17 cellular contexts compared by ENCODE assay signal in genomic region chr1:97623220-97623619, GRCh38.
DNase-seq lines count a peak whose midpoint lies in the region; ATAC-seq and TF ChIP-seq lines count a peak whose summit lies in the region.
"Had no signal": no experiment of that assay in that cellular context is flagged by ENCODE, and none has a peak within 500 bp of the region (broad histone marks: within the 10 kb centered on the region; RNA-seq: fewer than 3 reads in every experiment).

No MANE protein-coding gene starts in this region.

- H3K9me3 ChIP-seq in heart left ventricle (peaks cover 0 to 7% (median 0%) of the 10 kb centered on the region in 12 donors), PC-3 (ENCODE audit: low read length) (no peaks in the 10 kb centered on the region), right atrium auricular region (no peaks in the 10 kb centered on the region), spleen (peaks cover 0 to 5% (median 0%) of the 10 kb centered on the region in 8 donors)
- H3K9me3 ChIP-seq: SJCRH30 had no signal

- TF ChIP-seq POLR2A in heart left ventricle (IDR thresholded peaks at IDR 0.05) (no peak), spleen (IDR thresholded peaks at IDR 0.05) (no peak)

- TF ChIP-seq CTCF in heart left ventricle (IDR thresholded peaks at IDR 0.05) = no peak
- no peak for TF ChIP-seq CTCF in PC-3 (conservative IDR thresholded peaks at IDR 0.05; ENCODE audit: low read depth, low read length)
- TF ChIP-seq CTCF in right atrium auricular region (IDR thresholded peaks at IDR 0.05) = no peak
- no peak for TF ChIP-seq CTCF in spleen (IDR thresholded peaks at IDR 0.05 in 8 of 11, conservative IDR thresholded peaks at IDR 0.05 in 3 of 11)

- POLR2A ChIA-PET in PC-3 (lab: Charles Lee; ENCODE audit: unreplicated experiment) = no interaction called here

- no peaks in the 10 kb centered on the region for H3F3A ChIP-seq in PC-3 (ENCODE audit: low read length, unreplicated experiment)

- H3K27ac ChIP-seq in heart left ventricle (peak overlapping the region in 10 of 12 donors; percentile 9 to 66 (median 49)), PC-3 (ENCODE audit: low read length) (peak overlapping the region; percentile 64), right atrium auricular region (peak overlapping the region; percentile 30 to 47), spleen (peak overlapping the region in 5 of 8 donors; percentile 28 to 68 (median 52))
- H3K27ac ChIP-seq: SJCRH30 had no signal

- H3K79me2 ChIP-seq in PC-3 (ENCODE audit: low read length) = no peaks in the 10 kb centered on the region

- no peak for ATAC-seq in heart left ventricle
- ATAC-seq in left cardiac atrium = no peak
- peak; percentile 64 for ATAC-seq in PC-3
- ATAC-seq in HG02759 (IDR thresholded peaks at IDR 0.05; ENCODE audit: unreplicated experiment) = no peak
- ATAC-seq: K562 had no signal

- intact Hi-C loops in heart left ventricle (cut with DNase I) (no loop called here), left cardiac atrium (cut with DNase I) (no loop called here), PC-3 (cut with micrococcal nuclease) (no loop called here), spleen (cut with DNase I; ENCODE audit: low total_unique reads) (no loop called here)

- H3K27me3 ChIP-seq in heart left ventricle = no peaks in the 10 kb centered on the region
- no peaks in the 10 kb centered on the region for H3K27me3 ChIP-seq in PC-3 (ENCODE audit: low read length)
- no peaks in the 10 kb centered on the region for H3K27me3 ChIP-seq in right atrium auricular region
- no peaks in the 10 kb centered on the region for H3K27me3 ChIP-seq in spleen (replicated peaks in 1 of 7)
- H3K27me3 ChIP-seq: SJCRH30 had no signal

- no peak overlapping the region for H2AFZ ChIP-seq in PC-3 (ENCODE audit: low read length)

- no peak overlapping the region; the same call in 1 of the 2 replicates for H3K9ac ChIP-seq in PC-3 (ENCODE audit: low read length)

- H3K4me3 ChIP-seq in heart left ventricle (no peak overlapping the region), PC-3 (ENCODE audit: low read length) (no peak overlapping the region), right atrium auricular region (no peak overlapping the region), spleen (no peak overlapping the region)
- H3K4me3 ChIP-seq: K562, SJCRH30 had no signal

- no peaks in the 10 kb centered on the region for H4K20me1 ChIP-seq in PC-3 (ENCODE audit: low read length)

- H3K36me3 ChIP-seq in heart left ventricle (no peaks in the 10 kb centered on the region), PC-3 (ENCODE audit: low read depth, low read length) (no peaks in the 10 kb centered on the region), right atrium auricular region (no peaks in the 10 kb centered on the region), spleen (no peaks in the 10 kb centered on the region)
- H3K36me3 ChIP-seq: SJCRH30 had no signal

- CTCF ChIA-PET in PC-3 (lab: Charles Lee) = interaction anchor here (0.6 kb wide), 1 partner anchor 1126 kb away, joined by 3 read pairs; no protein-coding TSS in a partner anchor

- H3K9me2 ChIP-seq in PC-3 (replicated peaks; ENCODE audit: low read length) = no peaks in the 10 kb centered on the region

- no peak overlapping the region for H3K4me2 ChIP-seq in PC-3 (ENCODE audit: low read length)

- BruUV-seq in PC-3 (replicated peaks; lab: Mats Ljungman, UMichigan) = no TSS peak

- H3K4me1 ChIP-seq in heart left ventricle (peaks cover 0 to 17% (median 4%) of the 10 kb centered on the region in 12 donors), PC-3 (ENCODE audit: insufficient read depth, low read length) (peaks cover 18% of the 10 kb centered on the region), right atrium auricular region (no peaks in the 10 kb centered on the region), spleen (peaks cover 0 to 8% (median 0%) of the 10 kb centered on the region in 6 donors)
- H3K4me1 ChIP-seq: SJCRH30 had no signal

- DNase-seq in heart left ventricle = no peak
- DNase-seq in left cardiac atrium = no peak
- no peak for DNase-seq in PC-3
- DNase-seq in right atrium auricular region (ENCODE audit: low spot score) = no peak
- DNase-seq in spleen = no peak
- no peak for DNase-seq in D341Med (ENCODE audit: low spot score)
- no peak for DNase-seq in NK-92 (lab: John Stamatoyannopoulos, UW; ENCODE audit: unreplicated experiment)
- DNase-seq: 8988T, DMS79 treated with DMSO at 0.1 percent for 48 hours, NCI-H187, NCI-H226, NCI-H524, NCI-H82, RPMI8226, SJCRH30 had no signal
